25 cellular contexts compared by ENCODE assay signal in the genomic region with DNA sequence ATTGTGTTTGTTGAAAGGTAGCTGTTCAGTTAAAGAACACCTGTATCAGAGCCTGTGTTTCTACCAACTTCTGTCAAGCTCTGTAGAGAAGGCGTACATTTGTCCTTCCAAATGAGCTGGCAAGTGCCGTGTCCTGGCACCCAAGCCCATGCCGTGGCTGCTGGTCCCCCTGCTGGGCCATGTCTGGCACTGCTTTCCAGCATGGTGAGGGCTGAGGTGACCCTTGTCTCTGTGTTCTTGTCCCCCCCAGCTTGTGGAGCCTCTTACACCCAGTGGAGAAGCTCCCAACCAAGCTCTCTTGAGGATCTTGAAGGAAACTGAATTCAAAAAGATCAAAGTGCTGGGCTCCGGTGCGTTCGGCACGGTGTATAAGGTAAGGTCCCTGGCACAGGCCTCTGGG.
A peak's percentile ranks its signal among the peaks of the same experiment; 100 is the strongest.
DNase-seq lines count a peak whose midpoint lies in the region; ATAC-seq and TF ChIP-seq lines count a peak whose summit lies in the region.
"Had no signal": no experiment of that assay in that cellular context is flagged by ENCODE, and none has a peak within 500 bp of the region (broad histone marks: within the 10 kb centered on the region; RNA-seq: fewer than 3 reads in every experiment).

No MANE protein-coding gene starts in this region.

- H4K20me1 ChIP-seq in smooth muscle cell (ENCODE audit: low read depth): no peaks in the 10 kb centered on the region

- H3K4me3 Mint-ChIP-seq in activated CD8-positive, alpha-beta memory T cell treated with anti-CD3 and anti-CD28 coated beads, Interleukin-2, amount 10 ng/mL, durations not matched to agents 7 days and 5 days: no peak overlapping the region
- H3K4me3 Mint-ChIP-seq: activated B cell treated with CpG ODN at 0.5 μM for 24 hours; activated CD4-positive, alpha-beta T cell treated with anti-CD3 and anti-CD28 coated beads, Interleukin-2, amount 10 ng/mL, durations not matched to agents 7 days and 5 days; activated T-cell treated with anti-CD3 and anti-CD28 coated beads, Interleukin-2, amount 50 U/mL, for 72 hours; CD4-positive, CD25-positive, alpha-beta regulatory T cell; nephron; T-cell had no signal

- no peak overlapping the region for H3K27ac Mint-ChIP-seq in activated CD8-positive, alpha-beta memory T cell treated with anti-CD3 and anti-CD28 coated beads, Interleukin-2, amount 10 ng/mL, durations not matched to agents 7 days and 5 days
- H3K27ac Mint-ChIP-seq: activated B cell treated with CpG ODN at 0.5 μM for 24 hours; activated CD4-positive, alpha-beta T cell treated with anti-CD3 and anti-CD28 coated beads, Interleukin-2, amount 10 ng/mL, durations not matched to agents 7 days and 5 days; activated T-cell treated with anti-CD3 and anti-CD28 coated beads, Interleukin-2, amount 50 U/mL, for 72 hours; CD4-positive, CD25-positive, alpha-beta regulatory T cell; nephron; T-cell had no signal

- H2AFZ ChIP-seq in smooth muscle cell (ENCODE audit: low read depth): no peak overlapping the region

- no peaks in the 10 kb centered on the region for H3K27me3 ChIP-seq in WERI-Rb-1 (ENCODE audit: insufficient read depth, low read depth, severe bottlenecking)
- H3K27me3 ChIP-seq in foreskin keratinocyte: no peaks in the 10 kb centered on the region
- H3K27me3 ChIP-seq in smooth muscle cell (ENCODE audit: low read depth): no peaks in the 10 kb centered on the region
- H3K27me3 ChIP-seq: ovary, stomach, uterus had no signal

- H3K27ac ChIP-seq in WERI-Rb-1: no peak overlapping the region
- H3K27ac ChIP-seq in foreskin keratinocyte: no peak overlapping the region
- H3K27ac ChIP-seq in smooth muscle cell (ENCODE audit: low read depth): no peak overlapping the region
- H3K27ac ChIP-seq: ovary, stomach, uterus had no signal

- no peak overlapping the region for H3K4me2 ChIP-seq in smooth muscle cell

- peaks cover 3% of the 10 kb centered on the region for H3K27me3 Mint-ChIP-seq in activated CD8-positive, alpha-beta memory T cell treated with anti-CD3 and anti-CD28 coated beads, Interleukin-2, amount 10 ng/mL, durations not matched to agents 7 days and 5 days
- H3K27me3 Mint-ChIP-seq: CD4-positive, CD25-positive, alpha-beta regulatory T cell had no signal

- no peaks in the 10 kb centered on the region for H3K36me3 Mint-ChIP-seq in activated CD8-positive, alpha-beta memory T cell treated with anti-CD3 and anti-CD28 coated beads, Interleukin-2, amount 10 ng/mL, durations not matched to agents 7 days and 5 days
- H3K36me3 Mint-ChIP-seq: CD4-positive, CD25-positive, alpha-beta regulatory T cell; T-cell had no signal

- H3F3A ChIP-seq in smooth muscle cell (ENCODE audit: low read depth): peaks cover 6% of the 10 kb centered on the region

- ATAC-seq in activated CD8-positive, alpha-beta memory T cell treated with anti-CD3 and anti-CD28 coated beads, Interleukin-2, amount 10 ng/mL, durations not matched to agents 7 days and 5 days: no peak
- ATAC-seq in foreskin keratinocyte (no peak), HG02970 (IDR thresholded peaks at IDR 0.05; ENCODE audit: low FRiP score, unreplicated experiment) (no peak)
- ATAC-seq: activated T-cell treated with anti-CD3 and anti-CD28 coated beads, Interleukin-2, amount 50 U/mL, for 72 hours; T-cell had no signal

- 0 out of 2 replicates have a peak, but pooled peaks have one; percentile 5 for TF ChIP-seq CTCF in WERI-Rb-1 (IDR thresholded peaks at IDR 0.05; ENCODE audit: low read depth, low read length)
- peak; percentile 23 for TF ChIP-seq CTCF in foreskin keratinocyte (conservative IDR thresholded peaks at IDR 0.05)
- TF ChIP-seq CTCF in smooth muscle cell (IDR thresholded peaks at IDR 0.05; ENCODE audit: borderline replicate concordance, insufficient read depth, poor library complexity, severe bottlenecking): no peak

- H3K9me3 ChIP-seq in WERI-Rb-1 (ENCODE audit: severe bottlenecking): no peaks in the 10 kb centered on the region
- no peaks in the 10 kb centered on the region for H3K9me3 ChIP-seq in smooth muscle cell (replicated peaks; ENCODE audit: low read depth)
- H3K9me3 ChIP-seq: ovary, stomach, uterus had no signal

- H3K4me3 ChIP-seq in WERI-Rb-1 (ENCODE audit: low read depth, low read length) (no peak overlapping the region), smooth muscle cell (no peak overlapping the region)
- H3K4me3 ChIP-seq: ovary, stomach, uterus had no signal

- DNase-seq in activated CD8-positive, alpha-beta memory T cell treated with anti-CD3 and anti-CD28 coated beads, Interleukin-2, amount 10 ng/mL, durations not matched to agents 7 days and 5 days: peak; percentile 19
- no peak for DNase-seq in activated CD8-positive, alpha-beta memory T cell treated with anti-CD3 and anti-CD28 coated beads, Interleukin-2, amount 50 U/mL, for 48 hours
- DNase-seq in WERI-Rb-1: no peak
- no peak for DNase-seq in foreskin keratinocyte
- peak; percentile 8 for DNase-seq in stimulated activated CD8-positive, alpha-beta memory T cell treated with anti-CD3 and anti-CD28 coated beads, Interleukin-4, amount 100 ng/mL, for 48 hours
- DNase-seq in HUDEP-2 (lab: John Stamatoyannopoulos, UW; ENCODE audit: unreplicated experiment in 76 of 76): no peak
- no peak for DNase-seq in smooth muscle cell (lab: John Stamatoyannopoulos, UW; ENCODE audit: unreplicated experiment)
- DNase-seq: activated B cell treated with CpG ODN at 0.5 μM for 24 hours; activated CD4-positive, alpha-beta T cell treated with anti-CD3 and anti-CD28 coated beads, Interleukin-2, amount 10 ng/mL, durations not matched to agents 7 days and 5 days; activated naive CD4-positive, alpha-beta T cell treated with Interleukin-2 at 50 U/mL for 16 hours; activated T-cell treated with anti-CD3 and anti-CD28 coated beads, Interleukin-2, amount 50 U/mL, for 72 hours; CD4-positive, CD25-positive, alpha-beta regulatory T cell; DND-41; GF-D8; HCEC 1CT; hippocampal formation; IMR-90; NCI-H748 treated with DMSO at 0.1 percent for 48 hours; stimulated activated CD4-positive, alpha-beta T cell treated with anti-CD3 and anti-CD28 coated beads, Interleukin-2, amount 100 ng/mL, for 24 hours; stomach; T-cell; uterus had no signal

- WGBS in smooth muscle cell (ENCODE audit: low lambda C conversion rate): 97% methylated on average over 7 of the region's 7 CpGs

- no peaks in the 10 kb centered on the region for H3K9me3 Mint-ChIP-seq in activated CD8-positive, alpha-beta memory T cell treated with anti-CD3 and anti-CD28 coated beads, Interleukin-2, amount 10 ng/mL, durations not matched to agents 7 days and 5 days (ENCODE audit: low read depth)
- H3K9me3 Mint-ChIP-seq: activated B cell treated with CpG ODN at 0.5 μM for 24 hours; activated CD4-positive, alpha-beta T cell treated with anti-CD3 and anti-CD28 coated beads, Interleukin-2, amount 10 ng/mL, durations not matched to agents 7 days and 5 days; nephron; T-cell had no signal

- no peak overlapping the region for H3K9ac ChIP-seq in smooth muscle cell (ENCODE audit: low read depth)

- no peaks in the 10 kb centered on the region for H3K79me2 ChIP-seq in smooth muscle cell (ENCODE audit: low read depth)

- H3K36me3 ChIP-seq in WERI-Rb-1: no peaks in the 10 kb centered on the region
- H3K36me3 ChIP-seq in smooth muscle cell (ENCODE audit: low read depth): peaks cover 4% of the 10 kb centered on the region
- H3K36me3 ChIP-seq: ovary, uterus had no signal

- H3K4me1 Mint-ChIP-seq in activated CD8-positive, alpha-beta memory T cell treated with anti-CD3 and anti-CD28 coated beads, Interleukin-2, amount 10 ng/mL, durations not matched to agents 7 days and 5 days: no peaks in the 10 kb centered on the region
- H3K4me1 Mint-ChIP-seq: activated B cell treated with CpG ODN at 0.5 μM for 24 hours; activated CD4-positive, alpha-beta T cell treated with anti-CD3 and anti-CD28 coated beads, Interleukin-2, amount 10 ng/mL, durations not matched to agents 7 days and 5 days; CD4-positive, CD25-positive, alpha-beta regulatory T cell; T-cell had no signal

- no peaks in the 10 kb centered on the region for H3K4me1 ChIP-seq in foreskin keratinocyte
- no peaks in the 10 kb centered on the region for H3K4me1 ChIP-seq in smooth muscle cell (ENCODE audit: low read depth)

- CTCF ChIA-PET in activated CD8-positive, alpha-beta memory T cell treated with anti-CD3 and anti-CD28 coated beads, Interleukin-2, amount 10 ng/mL, durations not matched to agents 7 days and 5 days (lab: Charles Lee): no interaction called here

Comparison
In these comparisons a context has a peak if more than half of its experiments do, and no peak if none do; other contexts are left out.
1. DNase-seq: peak in activated CD8-positive, alpha-beta memory T cell treated with anti-CD3 and anti-CD28 coated beads, Interleukin-2, amount 10 ng/mL, durations not matched to agents 7 days and 5 days (single experiment) and stimulated activated CD8-positive, alpha-beta memory T cell treated with anti-CD3 and anti-CD28 coated beads, Interleukin-4, amount 100 ng/mL, for 48 hours (single experiment); none in activated CD8-positive, alpha-beta memory T cell treated with anti-CD3 and anti-CD28 coated beads, Interleukin-2, amount 50 U/mL, for 48 hours (single experiment), WERI-Rb-1 (single experiment), foreskin keratinocyte (0 of 2), HUDEP-2 (0 of 76) and smooth muscle cell (single experiment).